ENCODE assay signal across 8 cellular contexts in the genomic region with DNA sequence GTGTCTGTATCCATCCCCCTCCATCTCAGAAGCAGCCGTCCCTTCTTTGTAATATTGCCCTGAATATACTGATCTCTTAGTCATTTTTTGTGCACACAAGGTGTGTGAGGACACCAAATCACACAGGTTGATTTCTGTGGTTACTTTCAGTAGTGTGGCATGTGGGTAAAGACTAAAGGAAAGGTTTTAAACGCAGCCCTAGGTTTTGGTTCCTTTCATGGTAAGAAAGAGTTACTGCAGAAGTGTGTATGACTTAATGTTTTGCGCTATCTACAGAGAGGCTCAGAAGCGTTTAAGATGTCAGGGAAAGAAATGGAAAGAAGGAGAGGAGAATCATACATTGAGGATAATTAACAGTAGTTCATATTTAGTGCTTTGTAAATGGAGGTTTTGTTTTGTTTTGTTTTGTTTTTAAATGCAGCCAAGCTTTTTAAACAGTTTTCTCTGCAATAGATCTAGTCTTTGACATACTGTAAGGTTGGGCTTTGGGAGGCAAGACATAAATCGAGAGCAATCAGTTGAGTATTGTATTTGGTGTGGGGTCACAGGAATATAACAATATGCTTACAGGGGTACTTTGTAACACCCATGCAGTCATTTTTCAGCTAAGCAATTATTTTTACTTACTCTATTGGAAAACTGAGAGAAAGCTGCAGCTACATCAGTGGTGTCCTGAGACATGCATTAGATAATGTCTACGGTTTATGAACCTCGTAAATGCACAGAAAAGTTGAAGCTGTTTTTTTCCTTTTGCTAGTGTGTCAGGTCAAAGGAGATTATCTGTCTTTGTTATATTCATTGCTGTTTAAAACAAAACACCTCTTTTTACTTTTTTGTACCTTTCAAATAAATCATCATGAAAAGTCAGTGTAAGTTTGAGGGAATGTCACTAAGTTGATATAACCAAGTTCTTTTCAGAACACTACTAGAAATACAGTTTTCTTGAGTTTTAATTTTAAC. TPM values are rescaled to one million over a fixed set of nuclear protein-coding genes. Genes with fewer than 3 reads are reported as not detected.
DNase-seq lines count a peak whose midpoint lies in the region; ATAC-seq and TF ChIP-seq lines count a peak whose summit lies in the region.

No MANE protein-coding gene starts in this region.

- no peaks in the 10 kb centered on the region for H3K36me3 ChIP-seq in Caco-2 (ENCODE audit: control insufficient read depth, insufficient read depth, low read length)

- no peak overlapping the region for H3K4me3 ChIP-seq in Caco-2 (ENCODE audit: low read depth, low read length)

- TF ChIP-seq CTCF in Caco-2 (IDR thresholded peaks at IDR 0.05; ENCODE audit: insufficient read depth in 1 of 2, low read depth in 1 of 2, low read length in 1 of 2, severe bottlenecking in 1 of 2, unreplicated experiment in 1 of 2): no peak
- no peak for TF ChIP-seq CTCF in brain (conservative IDR thresholded peaks at IDR 0.05)
- TF ChIP-seq CTCF in neural crest cell (conservative IDR thresholded peaks at IDR 0.05): no peak

- POLR2A ChIA-PET in Caco-2 (lab: Charles Lee): no interaction called here

- peaks cover 8% of the 10 kb centered on the region for H3K4me1 Mint-ChIP-seq in Caco-2 (ENCODE audit: low read depth, unreplicated experiment)
- H3K4me1 Mint-ChIP-seq in brain: peaks cover 65% of the 10 kb centered on the region
- H3K4me1 Mint-ChIP-seq in neural crest cell: peaks cover 30% of the 10 kb centered on the region

- H3K9me3 Mint-ChIP-seq in Caco-2 (ENCODE audit: unreplicated experiment) (no peaks in the 10 kb centered on the region), brain (no peaks in the 10 kb centered on the region), neural crest cell (no peaks in the 10 kb centered on the region)

- intact Hi-C loops in Caco-2 (cut with micrococcal nuclease; ENCODE audit: unreplicated experiment): no loop called here

- DNase-seq in Caco-2 (no peak), neural crest cell (ENCODE audit: low read depth, low spot score) (no peak), NCI-H226 (no peak), H4 (ENCODE audit: low spot score) (no peak), COLO668 (lab: John Stamatoyannopoulos, UW; ENCODE audit: unreplicated experiment) (no peak)

- CTCF ChIA-PET in Caco-2 (lab: Charles Lee): no interaction called here

- BruUV-seq in Caco-2 (replicated peaks; lab: Mats Ljungman, UMichigan): no TSS peak

- H3K27me3 Mint-ChIP-seq in Caco-2 (ENCODE audit: insufficient read depth, unreplicated experiment) (peaks cover 16% of the 10 kb centered on the region), brain (peaks cover 10% of the 10 kb centered on the region), neural crest cell (ENCODE audit: low read depth) (peaks cover 40% of the 10 kb centered on the region)

- H3K4me3 Mint-ChIP-seq in Caco-2 (ENCODE audit: unreplicated experiment): peak overlapping the region; percentile 86
- H3K4me3 Mint-ChIP-seq in brain: peak overlapping the region; percentile 84 to 91 (median 86)
- H3K4me3 Mint-ChIP-seq in neural crest cell: peak overlapping the region; percentile 92

- 0 out of 2 replicates have a peak, but pooled peaks cover 3% of the 10 kb centered on the region for H3K4me1 ChIP-seq in Caco-2

- H3K36me3 Mint-ChIP-seq in Caco-2 (ENCODE audit: insufficient read depth, unreplicated experiment): no peaks in the 10 kb centered on the region
- no peaks in the 10 kb centered on the region for H3K36me3 Mint-ChIP-seq in brain
- H3K36me3 Mint-ChIP-seq in neural crest cell (ENCODE audit: low read depth): no peaks in the 10 kb centered on the region

- H3K27me3 ChIP-seq in Caco-2 (replicated peaks; ENCODE audit: control insufficient read depth, insufficient read depth, low read length): 0 out of 2 replicates have a peak, but pooled peaks cover 2% of the 10 kb centered on the region

- H3K27ac Mint-ChIP-seq in Caco-2 (ENCODE audit: unreplicated experiment): no peak overlapping the region
- peak overlapping the region; percentile 12 to 98 (median 93) for H3K27ac Mint-ChIP-seq in brain
- H3K27ac Mint-ChIP-seq in neural crest cell (ENCODE audit: unreplicated experiment): no peak overlapping the region

- no peaks in the 10 kb centered on the region for H3K9me3 ChIP-seq in Caco-2

- ATAC-seq in HG02981 (IDR thresholded peaks at IDR 0.05; ENCODE audit: unreplicated experiment) (peak; percentile 29), GM21529 (IDR thresholded peaks at IDR 0.05; ENCODE audit: unreplicated experiment) (no peak)

RNA-seq across cellular contexts. Expression of gene NBEA, which starts 1.9 kb away (rescaled TPM):
- 0.54 and 1.0 TPM in 2 replicates for total RNA-seq in Caco-2 (2022)
- polyA plus RNA-seq in brain (ENCODE audit: insufficient read depth, low read depth, low replicate concordance): 13.7 TPM
- 10.8 and 11.9 TPM in 2 replicates for total RNA-seq in neural crest cell
- 1.7 and 2.0 TPM in 2 replicates for total RNA-seq in H4 (2014; rRNA removed; shearing (Covaris generic))

Comparison
In these comparisons a context has a peak if more than half of its experiments do, and no peak if none do; other contexts are left out.
1. H3K27ac Mint-ChIP-seq: peak in brain (5 of 5); none in Caco-2 (single experiment) and neural crest cell (single experiment).
2. Peak in every context shown above with its lines, with median percentiles within 50 percentile points of each other: H3K4me3 Mint-ChIP-seq.